ENCODE assay signal across 22 cellular contexts in the genomic region with DNA sequence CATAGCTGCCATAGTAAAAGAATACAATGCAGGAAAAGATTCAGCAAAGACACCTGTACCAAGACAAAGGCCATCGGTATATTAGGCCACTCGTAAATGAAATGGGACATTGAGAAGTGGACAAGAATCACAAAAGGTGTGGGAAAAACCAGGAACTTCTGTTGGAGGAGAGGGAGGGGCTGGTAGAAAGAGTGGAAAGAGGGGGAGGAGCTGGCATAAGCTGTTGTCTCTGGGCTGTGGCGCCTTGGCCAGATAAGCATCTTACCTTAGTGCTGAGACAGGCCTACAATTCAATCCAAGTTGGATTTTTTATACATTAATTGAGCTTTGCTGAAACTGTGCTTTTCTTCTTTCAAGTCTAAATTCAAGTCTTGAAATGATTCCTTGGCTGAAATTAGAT. TPM values are rescaled to one million over a fixed set of nuclear protein-coding genes. Genes with fewer than 3 reads are reported as not detected.
"Had no signal": no experiment of that assay in that cellular context is flagged by ENCODE, and none has a peak within 500 bp of the region (broad histone marks: within the 10 kb centered on the region; RNA-seq: fewer than 3 reads in every experiment).

No MANE protein-coding gene starts in this region.

- H3K4me1 ChIP-seq: colonic mucosa, pancreas, prostate gland, right lobe of liver, testis had no signal

- H3K27me3 ChIP-seq: colonic mucosa, hepatocyte, pancreas, right lobe of liver, testis had no signal

- ATAC-seq: left colon; left ventricle myocardium superior; pancreas; right lobe of liver; stimulated activated memory B cell treated with anti-CD40 and anti-IgM and Interleukin-4, amounts not matched to agents 10 μg/mL and 1 μg/mL and 100 μg/mL, for 72 hours had no signal

- DNase-seq: colonic mucosa; dermis blood vessel endothelial cell; foreskin melanocyte; head of caudate nucleus; left colon; left ventricle myocardium superior; mesenchymal stem cell; naive B cell; occipital lobe; pancreas; right lobe of liver; stimulated activated CD4-positive, alpha-beta T cell treated with anti-CD3 and anti-CD28 coated beads, Interleukin-4, amount 100 ng/mL, for 24 hours; testis; trophoblast cell had no signal

- H3K9me3 ChIP-seq: colonic mucosa, pancreas, prostate gland, right lobe of liver, testis had no signal

- FAIRE-seq: pancreas had no signal

- H3K4me3 ChIP-seq: colonic mucosa, hepatocyte, lung, pancreas, prostate gland, right lobe of liver, testis had no signal

- H3K36me3 ChIP-seq: colonic mucosa, pancreas, prostate gland, right lobe of liver had no signal

- H3K27ac ChIP-seq: colonic mucosa, hepatocyte, pancreas, prostate gland, right lobe of liver, testis had no signal

RNA-seq across cellular contexts. Expression of a gene that starts 50.0 kb away (rescaled TPM):
- total RNA-seq: colonic mucosa, dermis blood vessel endothelial cell, hepatocyte, kidney epithelial cell, left colon, left ventricle myocardium superior, lung, occipital lobe, pancreas, prostate gland, renal cortical epithelial cell, right lobe of liver, testis, urinary bladder had no signal
- polyA plus RNA-seq: esophagus, hepatocyte, lung, pancreas, urinary bladder had no signal
